In the genomic region with DNA sequence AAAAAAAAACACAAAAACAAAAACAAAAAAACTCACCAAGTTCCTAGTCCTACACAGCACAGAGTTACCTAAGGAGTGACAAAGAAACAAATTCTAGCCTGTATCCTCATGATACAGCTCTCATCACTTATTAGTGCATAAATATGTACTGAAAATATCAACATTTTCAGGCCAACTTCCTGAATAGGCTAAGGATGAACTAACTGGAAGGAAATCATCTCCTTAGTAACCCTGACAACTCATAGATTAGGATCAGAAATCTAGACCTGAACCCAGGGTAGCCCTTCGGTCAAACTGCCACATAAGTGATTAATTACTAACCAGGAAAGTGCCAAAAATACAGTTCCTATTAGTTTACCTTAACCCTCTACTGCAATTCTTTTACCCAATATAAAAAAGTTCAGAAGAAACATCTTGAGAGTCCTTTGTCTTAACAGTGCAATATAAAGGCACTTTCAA, we compare ENCODE assay signal across 9 cellular contexts. TPM values are rescaled to one million over a fixed set of nuclear protein-coding genes. Genes with fewer than 3 reads are reported as not detected.
DNase-seq lines count a peak whose midpoint lies in the region; ATAC-seq and TF ChIP-seq lines count a peak whose summit lies in the region.
"Had no signal": no experiment of that assay in that cellular context is flagged by ENCODE, and none has a peak within 500 bp of the region (broad histone marks: within the 10 kb centered on the region; RNA-seq: fewer than 3 reads in every experiment).

No MANE protein-coding gene starts in this region.

- TF ChIP-seq POLR2A in suprapubic skin (IDR thresholded peaks at IDR 0.05): no peak

- intact Hi-C loops in left colon (cut with DNase I, micrococcal nuclease): no loop called here

- no peak for TF ChIP-seq CTCF in suprapubic skin (IDR thresholded peaks at IDR 0.05)

- H3K9ac ChIP-seq in HUES48 (ENCODE audit: low read depth, low read length): peak overlapping the region; percentile 29; the same call in 1 of the 2 replicates

- H3K27me3 ChIP-seq in HUES48 (ENCODE audit: control insufficient read depth, insufficient read depth, low read length): no peaks in the 10 kb centered on the region
- no peaks in the 10 kb centered on the region for H3K27me3 ChIP-seq in suprapubic skin

- WGBS in suprapubic skin: 6% methylated on average over 1 of the region's 1 CpG

- DNase-seq in amniotic epithelial cell (ENCODE audit: low read depth) (peak; percentile 41), left colon (no peak), suprapubic skin (ENCODE audit: low spot score in 2 of 2) (no peak), kidney glomerular epithelial cell (lab: John Stamatoyannopoulos, UW) (no peak), H4 (ENCODE audit: low spot score) (no peak), NCI-H2081 treated with DMSO at 0.1 percent for 48 hours (lab: John Stamatoyannopoulos, UW) (no peak), NCI-H524 (lab: John Stamatoyannopoulos, UW) (no peak)
- DNase-seq: SHP77 had no signal

- H3K4me3 ChIP-seq in HUES48 (ENCODE audit: low read depth, low read length): no peak overlapping the region
- H3K4me3 ChIP-seq in suprapubic skin: no peak overlapping the region

- H3K4me1 ChIP-seq in HUES48 (ENCODE audit: control insufficient read depth, insufficient read depth, low read length) (peaks cover 24% of the 10 kb centered on the region), suprapubic skin (peaks cover 28% of the 10 kb centered on the region)

- TF ChIP-seq EP300 in suprapubic skin (IDR thresholded peaks at IDR 0.05): no peak

- peak; percentile 39 for ATAC-seq in left colon

- H3K27ac ChIP-seq in HUES48 (ENCODE audit: low read depth, low read length) (peak overlapping the region; percentile 95), suprapubic skin (peak overlapping the region; percentile 80)

- H3K9me3 ChIP-seq in HUES48 (ENCODE audit: control insufficient read depth, insufficient read depth, low read length): no peaks in the 10 kb centered on the region
- no peaks in the 10 kb centered on the region for H3K9me3 ChIP-seq in suprapubic skin

- no peaks in the 10 kb centered on the region for H3K36me3 ChIP-seq in HUES48 (ENCODE audit: control insufficient read depth, insufficient read depth, low read length)
- H3K36me3 ChIP-seq in suprapubic skin: no peaks in the 10 kb centered on the region

RNA-seq across cellular contexts. Expression of gene AMBRA1, which starts 40.0 kb away (rescaled TPM):
- total RNA-seq in left colon (10 to 100 TPM; 39.4 to 40.1 TPM), suprapubic skin (10 to 100 TPM; 38.6 to 63.2 (median 45.6) TPM)
- 12.4 and 28.5 TPM in 2 replicates for total RNA-seq in H4 (2014; rRNA removed; shearing (Covaris generic))
